In the genomic region with DNA sequence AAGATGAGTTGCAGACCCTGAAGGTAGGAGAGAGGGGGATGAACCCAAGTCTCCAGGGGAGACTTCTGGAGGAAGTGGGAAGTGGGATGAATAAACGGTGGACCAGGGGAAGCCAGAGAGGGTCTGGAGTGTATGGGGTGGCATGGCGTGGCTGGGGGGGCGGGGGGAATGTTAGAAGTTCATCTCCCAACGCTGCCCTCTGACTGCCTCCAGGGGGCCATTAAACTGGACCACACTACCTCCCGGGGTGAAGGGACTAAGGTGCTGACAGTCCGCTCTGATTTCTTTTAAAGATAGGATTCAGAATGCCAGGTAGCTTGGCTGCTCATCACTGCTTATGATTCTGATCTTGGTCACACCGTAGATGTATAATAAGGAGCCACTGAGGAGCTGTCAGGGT, we compare ENCODE assay signal across 14 cellular contexts. TPM values are rescaled to one million over a fixed set of nuclear protein-coding genes. Genes with fewer than 3 reads are reported as not detected.
DNase-seq lines count a peak whose midpoint lies in the region; ATAC-seq, FAIRE-seq and TF ChIP-seq lines count a peak whose summit lies in the region.
"Had no signal": no experiment of that assay in that cellular context is flagged by ENCODE, and none has a peak within 500 bp of the region (broad histone marks: within the 10 kb centered on the region; RNA-seq: fewer than 3 reads in every experiment).

No MANE protein-coding gene starts in this region.

- no peak overlapping the region for H3K4me2 ChIP-seq in GM23338

- H3K4me3 Mint-ChIP-seq in CD8-positive, alpha-beta T cell = peak overlapping the region; percentile 74
- no peak overlapping the region; the same call in 2 of the 3 replicates for H3K4me3 Mint-ChIP-seq in GM23338
- peak overlapping the region; percentile 51 for H3K4me3 Mint-ChIP-seq in activated naive CD8-positive, alpha-beta T cell
- no peak overlapping the region for H3K4me3 Mint-ChIP-seq in neural crest cell

- peaks cover 40% of the 10 kb centered on the region for H3K4me1 ChIP-seq in CD8-positive, alpha-beta T cell (ENCODE audit: insufficient read depth, low read length)
- peaks cover 36% of the 10 kb centered on the region for H3K4me1 ChIP-seq in GM23338 (ENCODE audit: insufficient read depth)

- POLR2A ChIA-PET in CD8-positive, alpha-beta T cell (lab: Charles Lee) = interaction anchor here (1.3 to 3.9 kb wide), 2 partner anchors 22 to 37 kb away, joined by 5 to 14 read pairs; partner anchors contain the start of gene ST3GAL2

- H3K36me3 ChIP-seq in CD8-positive, alpha-beta T cell (ENCODE audit: insufficient read depth, low read length) = no peaks in the 10 kb centered on the region
- no peaks in the 10 kb centered on the region for H3K36me3 ChIP-seq in GM23338 (ENCODE audit: insufficient read depth)
- H3K36me3 ChIP-seq: left lung had no signal

- no peak overlapping the region for H3K27ac ChIP-seq in CD8-positive, alpha-beta T cell (ENCODE audit: low read depth, low read length)
- H3K27ac ChIP-seq in GM23338 (ENCODE audit: low read depth) = peak overlapping the region; percentile 63; the same call in 1 of the 2 replicates
- H3K27ac ChIP-seq: brain microvascular endothelial cell had no signal

- ATAC-seq in CD8-positive, alpha-beta T cell = no peak
- ATAC-seq in GM23338 = no peak
- ATAC-seq: left lung had no signal

- intact Hi-C loops in CD8-positive, alpha-beta T cell (cut with DNase I, micrococcal nuclease) = no loop called here

- H3K4me3 ChIP-seq in CD8-positive, alpha-beta T cell (ENCODE audit: low read depth, low read length) = no peak overlapping the region
- no peak overlapping the region for H3K4me3 ChIP-seq in GM23338
- H3K4me3 ChIP-seq: left lung had no signal

- H3K27me3 Mint-ChIP-seq in CD8-positive, alpha-beta T cell (ENCODE audit: low read depth) = no peaks in the 10 kb centered on the region
- peaks cover 16% of the 10 kb centered on the region for H3K27me3 Mint-ChIP-seq in GM23338 (ENCODE audit: insufficient read depth, low read depth, poor library complexity)
- no peaks in the 10 kb centered on the region for H3K27me3 Mint-ChIP-seq in activated naive CD8-positive, alpha-beta T cell
- H3K27me3 Mint-ChIP-seq in neural crest cell (ENCODE audit: low read depth) = no peaks in the 10 kb centered on the region

- CTCF ChIA-PET in CD8-positive, alpha-beta T cell (lab: Charles Lee) = interaction anchor here (0.9 to 1.1 kb wide), 2 partner anchors 22 to 24 kb away, joined by 3 read pairs; no protein-coding TSS in a partner anchor

- H3K27me3 ChIP-seq in CD8-positive, alpha-beta T cell (ENCODE audit: insufficient read depth, low read length) = no peaks in the 10 kb centered on the region
- no peaks in the 10 kb centered on the region for H3K27me3 ChIP-seq in GM23338 (ENCODE audit: insufficient read depth)
- H3K27me3 ChIP-seq: brain microvascular endothelial cell, left lung had no signal

- no peaks in the 10 kb centered on the region for H3K9me2 ChIP-seq in GM23338 (ENCODE audit: insufficient read depth)

- H3K36me3 Mint-ChIP-seq in CD8-positive, alpha-beta T cell = peaks cover 6% of the 10 kb centered on the region
- H3K36me3 Mint-ChIP-seq in GM23338 (ENCODE audit: low read depth) (peaks cover 3% of the 10 kb centered on the region; the same call in 1 of the 3 replicates), neural crest cell (ENCODE audit: low read depth) (no peaks in the 10 kb centered on the region)
- H3K36me3 Mint-ChIP-seq in activated naive CD8-positive, alpha-beta T cell = no peaks in the 10 kb centered on the region

- no peak for FAIRE-seq in D721Med (lab: Jason Lieb, UNC)
- FAIRE-seq: TTC549 had no signal

- H3K9me3 ChIP-seq in CD8-positive, alpha-beta T cell (ENCODE audit: low read length) = no peaks in the 10 kb centered on the region
- H3K9me3 ChIP-seq: left lung had no signal

- peaks cover under 1% of the 10 kb centered on the region; the same call in 1 of the 2 replicates for H3F3A ChIP-seq in GM23338 (replicated peaks; ENCODE audit: low read depth)

- H2AFZ ChIP-seq in GM23338 = no peak overlapping the region

- H3K27ac Mint-ChIP-seq in CD8-positive, alpha-beta T cell = peak overlapping the region; percentile 91
- H3K27ac Mint-ChIP-seq in GM23338 (peak overlapping the region; percentile 40; the same call in 1 of the 2 replicates), neural crest cell (ENCODE audit: unreplicated experiment) (peak overlapping the region; percentile 8)
- H3K27ac Mint-ChIP-seq in activated naive CD8-positive, alpha-beta T cell = peak overlapping the region; percentile 88

- peaks cover 49% of the 10 kb centered on the region for H3K4me1 Mint-ChIP-seq in CD8-positive, alpha-beta T cell (ENCODE audit: low read depth)
- H3K4me1 Mint-ChIP-seq in GM23338 = peaks cover 65% of the 10 kb centered on the region
- H3K4me1 Mint-ChIP-seq in activated naive CD8-positive, alpha-beta T cell (ENCODE audit: low read depth) = peaks cover 56% of the 10 kb centered on the region
- H3K4me1 Mint-ChIP-seq in neural crest cell = peaks cover 36% of the 10 kb centered on the region

- no peaks in the 10 kb centered on the region for H3K9me3 Mint-ChIP-seq in CD8-positive, alpha-beta T cell
- no peaks in the 10 kb centered on the region for H3K9me3 Mint-ChIP-seq in GM23338
- H3K9me3 Mint-ChIP-seq in activated naive CD8-positive, alpha-beta T cell (ENCODE audit: low read depth) = no peaks in the 10 kb centered on the region
- H3K9me3 Mint-ChIP-seq in neural crest cell = no peaks in the 10 kb centered on the region

- no peak for TF ChIP-seq CTCF in CD8-positive, alpha-beta T cell (IDR thresholded peaks at IDR 0.05)
- no peak for TF ChIP-seq CTCF in GM23338 (conservative IDR thresholded peaks at IDR 0.05; ENCODE audit: low read depth in 2 of 2)
- TF ChIP-seq CTCF in neural crest cell (conservative IDR thresholded peaks at IDR 0.05) = no peak
- no peak for TF ChIP-seq CTCF in D721Med (IDR thresholded peaks at IDR 0.05; ENCODE audit: insufficient read depth, missing control alignments)

- H3K79me2 ChIP-seq in GM23338 (replicated peaks; ENCODE audit: insufficient read depth) = peaks cover 66% of the 10 kb centered on the region

- peaks cover 24% of the 10 kb centered on the region for H4K20me1 ChIP-seq in GM23338 (replicated peaks; ENCODE audit: insufficient read depth)

- no peak for DNase-seq in CD8-positive, alpha-beta T cell
- no peak for DNase-seq in GM23338 (ENCODE audit: low spot score)
- DNase-seq in neural crest cell (ENCODE audit: low read depth, low spot score) = no peak
- DNase-seq in D721Med (ENCODE audit: insufficient read length, low spot score) = no peak
- DNase-seq in cerebellar nuclear complex (lab: John Stamatoyannopoulos, UW) = no peak
- no peak for DNase-seq in NCI-H1436 (lab: John Stamatoyannopoulos, UW)
- DNase-seq: activated CD8-positive, alpha-beta memory T cell treated with anti-CD3 and anti-CD28 coated beads for 24 hours; activated gamma-delta T cell treated with Interleukin-2 at 50 U/mL for 16 hours; brain microvascular endothelial cell; effector memory CD4-positive, alpha-beta T cell; left lung; NCI-H1092 treated with DMSO at 0.1 percent for 48 hours had no signal

TF ChIP-seq in GM23338, 12 proteins besides CTCF, POLR2A, EP300 and RAD21:
- TF ChIP-seq ETS1 (IDR thresholded peaks at IDR 0.05) (no peak), JUNB (IDR thresholded peaks at IDR 0.05; ENCODE audit: unreplicated experiment) (no peak), EZH2phosphoT487 (IDR thresholded peaks at IDR 0.05; ENCODE audit: unreplicated experiment) (no peak), EZH2 (IDR thresholded peaks at IDR 0.05; ENCODE audit: low read depth, unreplicated experiment) (no peak), REST (IDR thresholded peaks at IDR 0.05; ENCODE audit: unreplicated experiment) (no peak), ZNF114 (CRISPR knock-in tag; IDR thresholded peaks at IDR 0.05) (no peak), ZNF331 (CRISPR knock-in tag; IDR thresholded peaks at IDR 0.05; ENCODE audit: low read depth) (no peak)
TF ChIP-seq in GM23338: peak in this region for 0.

RNA-seq across cellular contexts. Expression of gene ST3GAL2, which starts 21.2 kb away (rescaled TPM):
- total RNA-seq in CD8-positive, alpha-beta T cell = 1 to 10 TPM; 5.6 to 6.1 TPM
- 36.8 and 39.8 TPM in 2 replicates for total RNA-seq in GM23338 (2014; rRNA removed; shearing (Covaris generic))
- 12.1 and 12.3 TPM in 2 replicates for polyA plus RNA-seq in GM23338 (2016; fragmentation: Nextera tagmentation; extraction: Ambion mirVana)
- total RNA-seq in neural crest cell = 37.5 and 41.8 TPM in 2 replicates

RNA-seq across cellular contexts. Expression of gene FCSK, which starts 36.7 kb away (rescaled TPM):
- 10 to 100 TPM; 17.8 to 18.2 TPM for total RNA-seq in CD8-positive, alpha-beta T cell
- 4.0 and 8.0 TPM in 2 replicates for total RNA-seq in GM23338 (2014; rRNA removed; shearing (Covaris generic))
- polyA plus RNA-seq in GM23338 (2016; fragmentation: Nextera tagmentation; extraction: Ambion mirVana) = 1.5 and 2.3 TPM in 2 replicates
- total RNA-seq in neural crest cell = 14.8 and 15.2 TPM in 2 replicates

Comparison
In these comparisons a context has a peak if more than half of its experiments do, and no peak if none do; other contexts are left out.
1. H3K27ac Mint-ChIP-seq: peak in every context shown above with its lines; median percentile 91 in CD8-positive, alpha-beta T cell; 88 in activated naive CD8-positive, alpha-beta T cell; 40 in GM23338; 8 in neural crest cell.
2. H3K4me3 Mint-ChIP-seq: peak in CD8-positive, alpha-beta T cell (single experiment) and activated naive CD8-positive, alpha-beta T cell (single experiment); none in GM23338 (single experiment) and neural crest cell (single experiment).